In genomic region chr1:59092126-59092525, GRCh38 we compare ENCODE assay signal across 1 cellular context.
TF ChIP-seq lines count a peak whose summit lies in the region.

No MANE protein-coding gene starts in this region.

TF ChIP-seq in IMR-90, 13 proteins besides CTCF, POLR2A, EP300 and RAD21:
- TF ChIP-seq USF2 (IDR thresholded peaks at IDR 0.05; ENCODE audit: low read depth, low read length), result peak; percentile 40; the same call in 1 of the 2 replicates
- TF ChIP-seq CEBPB (IDR thresholded peaks at IDR 0.05; ENCODE audit: low read depth, low read length), result peak; percentile 12; the same call in 1 of the 2 replicates
- TF ChIP-seq SMC3 (IDR thresholded peaks at IDR 0.05; ENCODE audit: low read depth, low read length), result no peak
- peak; percentile 85 for TF ChIP-seq BHLHE40 (IDR thresholded peaks at IDR 0.05; ENCODE audit: low read depth, low read length)
- no peak for TF ChIP-seq MAZ (IDR thresholded peaks at IDR 0.05; ENCODE audit: borderline replicate concordance, low read depth, low read length)
- TF ChIP-seq ELK1 (IDR thresholded peaks at IDR 0.05; ENCODE audit: borderline replicate concordance, low read depth, low read length), result no peak
- no peak for TF ChIP-seq RCOR1 (IDR thresholded peaks at IDR 0.05; ENCODE audit: insufficient replicate concordance, low read length)
